In the genomic region with DNA sequence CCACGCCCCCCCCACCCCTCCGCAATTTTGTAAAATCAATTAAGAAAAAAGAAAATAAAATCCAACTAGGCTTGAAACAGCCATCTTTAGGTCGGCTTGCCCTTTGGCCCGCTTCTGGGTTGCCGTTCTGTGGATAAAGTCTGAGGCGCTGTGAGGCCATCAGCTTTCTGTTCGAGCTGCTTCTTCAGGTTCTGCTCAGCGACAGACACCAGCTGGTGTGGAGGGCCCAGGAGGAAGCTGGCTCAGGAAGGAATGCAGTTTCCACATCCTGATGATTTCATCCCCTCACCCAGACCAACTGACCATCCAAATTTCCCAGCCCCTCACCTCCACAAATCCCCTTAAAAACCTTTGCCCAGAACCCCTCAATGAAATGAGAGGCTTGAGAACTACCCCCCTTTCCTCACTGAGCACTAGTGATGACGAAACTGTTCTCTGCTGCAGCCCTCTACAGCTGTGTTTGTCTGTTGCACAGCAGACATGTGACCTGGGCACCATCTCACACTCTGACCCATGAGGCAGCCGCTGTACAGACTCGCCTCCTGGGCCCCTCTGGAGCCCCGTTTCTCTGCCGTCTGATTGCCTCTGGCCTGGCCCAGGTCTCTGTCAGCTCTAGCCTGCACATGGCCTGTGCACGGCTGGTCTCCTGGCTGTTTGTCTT, we compare ENCODE assay signal across 15 cellular contexts. TPM values are rescaled to one million over a fixed set of nuclear protein-coding genes. Genes with fewer than 3 reads are reported as not detected.
A peak's percentile ranks its signal among the peaks of the same experiment; 100 is the strongest.
DNase-seq lines count a peak whose midpoint lies in the region; ATAC-seq and TF ChIP-seq lines count a peak whose summit lies in the region.
"Had no signal": no experiment of that assay in that cellular context is flagged by ENCODE, and none has a peak within 500 bp of the region (broad histone marks: within the 10 kb centered on the region; RNA-seq: fewer than 3 reads in every experiment).

No MANE protein-coding gene starts in this region.

- TF ChIP-seq CTCF in heart left ventricle (IDR thresholded peaks at IDR 0.05) (no peak), progenitor cell of endocrine pancreas (IDR thresholded peaks at IDR 0.05; ENCODE audit: unreplicated experiment) (no peak), osteocyte (IDR thresholded peaks at IDR 0.05) (no peak)

- H3K27ac ChIP-seq in heart left ventricle, result peak overlapping the region in 6 of 12 donors; percentile 3 to 50 (median 26)

- DNase-seq in GF-D8 (lab: John Stamatoyannopoulos, UW) (peak; percentile 66), RKO (ENCODE audit: low spot score) (peak; percentile 24), heart left ventricle (peak in 3 of 5 donors; percentile 11 to 66 (median 37)), progenitor cell of endocrine pancreas (ENCODE audit: low spot score, unreplicated experiment) (no peak), osteocyte (ENCODE audit: extremely low spot score, unreplicated experiment) (no peak), superior temporal gyrus (ENCODE audit: extremely low spot score) (no peak)
- DNase-seq: activated CD4-positive, CD25-positive, alpha-beta regulatory T cell; activated effector memory CD4-positive, alpha-beta T cell treated with anti-CD3 and anti-CD28 coated beads, Interleukin-2, amount 50 U/mL, for 16 hours; Karpas-422; OCI-M1 had no signal

- H3K4me3 Mint-ChIP-seq in progenitor cell of endocrine pancreas (ENCODE audit: low read depth) (no peak overlapping the region), osteocyte (ENCODE audit: unreplicated experiment) (no peak overlapping the region)

- H3K27me3 Mint-ChIP-seq in progenitor cell of endocrine pancreas (peaks cover 3% of the 10 kb centered on the region), osteocyte (ENCODE audit: unreplicated experiment) (no peaks in the 10 kb centered on the region)

- peak overlapping the region in 2 of 12 donors; percentile 10 to 22 for H3K4me3 ChIP-seq in heart left ventricle
- H3K4me3 ChIP-seq: GM12878 had no signal

- H3K9me3 Mint-ChIP-seq in progenitor cell of endocrine pancreas (ENCODE audit: low read depth) (no peaks in the 10 kb centered on the region), osteocyte (ENCODE audit: unreplicated experiment) (no peaks in the 10 kb centered on the region)

- peaks cover 0 to 13% (median 0%) of the 10 kb centered on the region in 12 donors for H3K4me1 ChIP-seq in heart left ventricle

- no peak for TF ChIP-seq POLR2A in heart left ventricle (IDR thresholded peaks at IDR 0.05)

- 56 to 65% (median 60%) methylated on average over 14 of the region's 14 CpGs for WGBS in heart left ventricle, 4 donors

- ATAC-seq in heart left ventricle (peak; percentile 45 to 81 (median 68)), HG03139 (IDR thresholded peaks at IDR 0.05; ENCODE audit: unreplicated experiment) (no peak), GM19467 (IDR thresholded peaks at IDR 0.05; ENCODE audit: unreplicated experiment) (no peak)
- ATAC-seq: GM12878 had no signal

- H3K36me3 Mint-ChIP-seq in progenitor cell of endocrine pancreas (ENCODE audit: insufficient read depth), result no peaks in the 10 kb centered on the region
- no peaks in the 10 kb centered on the region for H3K36me3 Mint-ChIP-seq in osteocyte (ENCODE audit: unreplicated experiment)

- no peaks in the 10 kb centered on the region for H3K27me3 ChIP-seq in heart left ventricle

- H3K9me3 ChIP-seq in heart left ventricle, result no peaks in the 10 kb centered on the region

- no peaks in the 10 kb centered on the region for H3K36me3 ChIP-seq in heart left ventricle

- H3K27ac Mint-ChIP-seq in progenitor cell of endocrine pancreas, result peak overlapping the region; percentile 76
- H3K27ac Mint-ChIP-seq in osteocyte (ENCODE audit: unreplicated experiment), result no peak overlapping the region

- H3K4me1 Mint-ChIP-seq in progenitor cell of endocrine pancreas (ENCODE audit: low read depth), result peaks cover 11% of the 10 kb centered on the region
- H3K4me1 Mint-ChIP-seq in osteocyte (ENCODE audit: unreplicated experiment), result no peaks in the 10 kb centered on the region

- intact Hi-C loops in heart left ventricle (cut with DNase I), result no loop called here

RNA-seq across cellular contexts. Expression of a gene that starts 45.4 kb away (rescaled TPM):
- total RNA-seq in heart left ventricle (not detected), progenitor cell of endocrine pancreas (not detected in 2 replicates), osteocyte (not detected in 2 replicates)
- polyA plus RNA-seq in heart left ventricle, result not detected
- total RNA-seq: dermis microvascular lymphatic vessel endothelial cell, GM12878, posterior vena cava had no signal
- polyA plus RNA-seq: GM12878 had no signal

Comparison
In these comparisons a context has a peak if more than half of its experiments do, and no peak if none do; other contexts are left out.
1. DNase-seq: peak in GF-D8 (single experiment), RKO (single experiment) and heart left ventricle (3 of 5); none in progenitor cell of endocrine pancreas (single experiment), osteocyte (single experiment) and superior temporal gyrus (single experiment).
2. ATAC-seq: peak in heart left ventricle (4 of 4); none in HG03139 (single experiment) and GM19467 (single experiment).